Comparison of ENCODE assay signal across 1 cellular context in the genomic region with DNA sequence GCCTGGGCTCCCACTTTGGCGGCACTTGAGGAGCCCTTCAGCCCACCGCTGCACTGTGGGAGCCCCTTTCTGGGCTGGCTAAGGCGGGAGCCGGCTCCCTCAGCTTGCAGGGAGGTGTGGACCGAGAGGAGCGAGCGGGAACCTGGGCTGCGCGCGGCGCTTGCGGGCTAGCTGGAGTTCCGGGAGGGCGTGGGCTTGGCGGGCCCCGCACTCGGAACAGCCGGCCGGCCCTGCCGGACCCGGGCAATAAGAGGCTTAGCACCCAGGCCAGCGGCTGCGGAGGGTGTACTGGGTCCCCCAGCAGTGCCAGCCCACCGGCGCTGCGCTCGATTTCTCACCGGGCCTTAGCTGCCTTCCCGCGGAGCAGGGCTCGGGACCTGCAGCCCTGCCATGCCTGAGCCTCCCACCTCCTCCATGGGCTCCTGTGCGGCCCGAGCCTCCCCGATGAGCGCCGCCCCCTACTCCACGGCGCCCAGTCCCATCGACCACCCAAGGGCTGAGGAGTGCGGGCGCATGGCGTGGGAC.
TF ChIP-seq lines count a peak whose summit lies in the region.

No MANE protein-coding gene starts in this region.

TF ChIP-seq in HepG2, 621 proteins besides CTCF, POLR2A, EP300 and RAD21:
- TF ChIP-seq, protein P1, sequence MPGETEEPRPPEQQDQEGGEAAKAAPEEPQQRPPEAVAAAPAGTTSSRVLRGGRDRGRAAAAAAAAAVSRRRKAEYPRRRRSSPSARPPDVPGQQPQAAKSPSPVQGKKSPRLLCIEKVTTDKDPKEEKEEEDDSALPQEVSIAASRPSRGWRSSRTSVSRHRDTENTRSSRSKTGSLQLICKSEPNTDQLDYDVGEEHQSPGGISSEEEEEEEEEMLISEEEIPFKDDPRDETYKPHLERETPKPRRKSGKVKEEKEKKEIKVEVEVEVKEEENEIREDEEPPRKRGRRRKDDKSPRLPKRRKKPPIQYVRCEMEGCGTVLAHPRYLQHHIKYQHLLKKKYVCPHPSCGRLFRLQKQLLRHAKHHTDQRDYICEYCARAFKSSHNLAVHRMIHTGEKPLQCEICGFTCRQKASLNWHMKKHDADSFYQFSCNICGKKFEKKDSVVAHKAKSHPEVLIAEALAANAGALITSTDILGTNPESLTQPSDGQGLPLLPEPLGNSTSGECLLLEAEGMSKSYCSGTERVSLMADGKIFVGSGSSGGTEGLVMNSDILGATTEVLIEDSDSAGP (CRISPR knock-in tag; IDR thresholded peaks at IDR 0.05; ENCODE audit: borderline replicate concordance), result peak; percentile 25; the same call in 1 of the 2 replicates
